Comparison of ENCODE assay signal across 20 cellular contexts in genomic region chr2:58065248-58065647, GRCh38.
"Had no signal": no experiment of that assay in that cellular context is flagged by ENCODE, and none has a peak within 500 bp of the region (broad histone marks: within the 10 kb centered on the region; RNA-seq: fewer than 3 reads in every experiment).

No MANE protein-coding gene starts in this region.

- H3K27me3 ChIP-seq: SJSA1 had no signal

- H3K9me3 ChIP-seq: SJSA1 had no signal

- DNase-seq: NCI-H1092 treated with DMSO at 0.1 percent for 48 hours, NCI-H1436, NCI-H187, NCI-H2029, NCI-H2081 treated with DMSO at 0.1 percent for 48 hours, NCI-H2171, NCI-H226, NCI-H446, NCI-H510A, NCI-H524 treated with DMSO at 0.1 percent for 48 hours, NCI-H69, NCI-H774, Right ventricle myocardium superior, RPMI8226, SIG-M5 had no signal

- FAIRE-seq: HTR-8/SVneo, RCC 7860 had no signal

- H3K27ac ChIP-seq: HL-60, SJSA1, SK-N-MC had no signal

- H3K4me3 ChIP-seq: SJSA1, SK-N-MC had no signal
